In the genomic region with DNA sequence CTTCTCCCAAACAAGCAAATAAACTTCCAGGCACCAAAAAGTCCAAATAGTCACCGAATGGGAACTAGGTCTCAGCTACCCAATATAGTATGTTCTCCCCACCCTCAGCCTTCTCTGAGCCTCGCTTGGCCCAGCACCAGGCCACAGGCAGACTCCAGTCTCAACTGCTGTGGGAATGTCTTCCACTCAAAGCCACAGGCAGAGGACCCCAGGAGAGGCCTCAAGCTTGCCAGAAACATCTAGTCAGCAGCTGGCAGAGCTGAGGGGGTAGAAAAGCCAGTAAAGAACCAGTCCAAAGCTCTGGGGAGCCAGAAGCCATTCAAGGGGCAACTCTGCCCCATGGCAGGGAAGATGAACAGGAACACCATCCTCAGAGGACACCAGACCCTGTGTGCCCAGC, we compare ENCODE assay signal across 1 cellular context.
TF ChIP-seq lines count a peak whose summit lies in the region.

No MANE protein-coding gene starts in this region.

TF ChIP-seq in endothelial cell of umbilical vein, 7 proteins besides CTCF, POLR2A, EP300 and RAD21:
- TF ChIP-seq FOS (IDR thresholded peaks at IDR 0.05; ENCODE audit: borderline replicate concordance, insufficient read depth, low read length) (no peak), MYC (IDR thresholded peaks at IDR 0.05; ENCODE audit: low read depth, low read length) (no peak), POLR2AphosphoS5 (IDR thresholded peaks at IDR 0.05; ENCODE audit: insufficient read depth, low read depth, low read length) (no peak), EZH2 (IDR thresholded peaks at IDR 0.05; ENCODE audit: borderline replicate concordance, low read depth, low read length, severe bottlenecking) (no peak), GATA2 (IDR thresholded peaks at IDR 0.05; ENCODE audit: insufficient read depth, insufficient read length, low read depth, low read length) (no peak), JUN (IDR thresholded peaks at IDR 0.05; ENCODE audit: borderline replicate concordance, insufficient read depth, insufficient read length, low read depth) (no peak)
- TF ChIP-seq, protein P1, sequence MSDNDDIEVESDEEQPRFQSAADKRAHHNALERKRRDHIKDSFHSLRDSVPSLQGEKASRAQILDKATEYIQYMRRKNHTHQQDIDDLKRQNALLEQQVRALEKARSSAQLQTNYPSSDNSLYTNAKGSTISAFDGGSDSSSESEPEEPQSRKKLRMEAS (IDR thresholded peaks at IDR 0.05; ENCODE audit: insufficient read depth, insufficient read length) = no peak
